Comparison of ENCODE assay signal across 1 cellular context in the genomic region with DNA sequence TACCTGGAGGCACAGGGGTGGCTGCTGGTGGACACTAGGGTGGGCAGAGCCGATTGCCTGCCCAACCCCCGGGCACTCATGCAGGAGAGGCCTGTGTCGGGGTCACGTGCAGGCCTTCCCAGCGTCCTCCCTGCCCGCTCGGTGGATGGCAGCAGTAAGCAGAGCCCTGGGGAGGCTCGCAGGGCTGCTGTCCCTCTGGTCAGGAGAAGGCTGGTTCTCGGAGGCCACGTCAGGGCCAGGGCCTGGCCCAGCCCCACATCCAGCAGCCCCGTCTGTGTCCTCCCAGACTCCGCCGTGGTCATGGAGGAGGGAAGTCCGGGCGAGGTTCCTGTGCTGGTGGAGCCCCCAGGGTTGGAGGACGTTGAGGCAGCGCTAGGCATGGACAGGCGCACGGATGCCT.
TF ChIP-seq lines count a peak whose summit lies in the region.

No MANE protein-coding gene starts in this region.

TF ChIP-seq in HepG2, 621 proteins besides CTCF, POLR2A, EP300 and RAD21:
- TF ChIP-seq ZNF776 (CRISPR knock-in tag; IDR thresholded peaks at IDR 0.05) = no peak
- TF ChIP-seq, protein P1, sequence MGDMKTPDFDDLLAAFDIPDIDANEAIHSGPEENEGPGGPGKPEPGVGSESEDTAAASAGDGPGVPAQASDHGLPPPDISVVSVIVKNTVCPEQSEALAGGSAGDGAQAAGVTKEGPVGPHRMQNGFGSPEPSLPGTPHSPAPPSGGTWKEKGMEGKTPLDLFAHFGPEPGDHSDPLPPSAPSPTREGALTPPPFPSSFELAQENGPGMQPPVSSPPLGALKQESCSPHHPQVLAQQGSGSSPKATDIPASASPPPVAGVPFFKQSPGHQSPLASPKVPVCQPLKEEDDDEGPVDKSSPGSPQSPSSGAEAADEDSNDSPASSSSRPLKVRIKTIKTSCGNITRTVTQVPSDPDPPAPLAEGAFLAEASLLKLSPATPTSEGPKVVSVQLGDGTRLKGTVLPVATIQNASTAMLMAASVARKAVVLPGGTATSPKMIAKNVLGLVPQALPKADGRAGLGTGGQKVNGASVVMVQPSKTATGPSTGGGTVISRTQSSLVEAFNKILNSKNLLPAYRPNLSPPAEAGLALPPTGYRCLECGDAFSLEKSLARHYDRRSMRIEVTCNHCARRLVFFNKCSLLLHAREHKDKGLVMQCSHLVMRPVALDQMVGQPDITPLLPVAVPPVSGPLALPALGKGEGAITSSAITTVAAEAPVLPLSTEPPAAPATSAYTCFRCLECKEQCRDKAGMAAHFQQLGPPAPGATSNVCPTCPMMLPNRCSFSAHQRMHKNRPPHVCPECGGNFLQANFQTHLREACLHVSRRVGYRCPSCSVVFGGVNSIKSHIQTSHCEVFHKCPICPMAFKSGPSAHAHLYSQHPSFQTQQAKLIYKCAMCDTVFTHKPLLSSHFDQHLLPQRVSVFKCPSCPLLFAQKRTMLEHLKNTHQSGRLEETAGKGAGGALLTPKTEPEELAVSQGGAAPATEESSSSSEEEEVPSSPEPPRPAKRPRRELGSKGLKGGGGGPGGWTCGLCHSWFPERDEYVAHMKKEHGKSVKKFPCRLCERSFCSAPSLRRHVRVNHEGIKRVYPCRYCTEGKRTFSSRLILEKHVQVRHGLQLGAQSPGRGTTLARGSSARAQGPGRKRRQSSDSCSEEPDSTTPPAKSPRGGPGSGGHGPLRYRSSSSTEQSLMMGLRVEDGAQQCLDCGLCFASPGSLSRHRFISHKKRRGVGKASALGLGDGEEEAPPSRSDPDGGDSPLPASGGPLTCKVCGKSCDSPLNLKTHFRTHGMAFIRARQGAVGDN (CRISPR knock-in tag; IDR thresholded peaks at IDR 0.05) = 0 out of 2 replicates have a peak, but pooled peaks have one; percentile 5
- no peak for TF ChIP-seq CHCHD3 (CRISPR knock-in tag; IDR thresholded peaks at IDR 0.05)
